13 cellular contexts compared by ENCODE assay signal in the genomic region with DNA sequence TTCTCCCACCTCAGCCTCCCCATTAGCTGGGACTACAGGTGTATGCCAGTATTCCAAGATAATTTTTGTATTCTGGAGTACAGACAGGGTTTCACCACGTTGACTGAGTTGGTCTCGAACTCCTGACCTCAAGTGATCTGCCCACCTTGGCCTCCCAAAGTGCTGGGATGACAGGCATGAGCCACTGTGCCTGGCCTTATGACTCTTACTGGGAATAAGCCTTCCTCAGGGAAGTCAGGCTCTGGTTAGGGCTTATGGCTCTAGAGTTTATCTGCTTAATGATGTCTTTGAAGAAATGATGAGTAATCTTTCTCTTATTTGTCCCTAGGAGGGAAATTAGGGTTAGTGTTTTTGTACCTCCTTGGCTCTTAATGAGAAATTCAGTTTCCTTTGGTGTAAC.
A peak's percentile ranks its signal among the peaks of the same experiment; 100 is the strongest.
DNase-seq lines count a peak whose midpoint lies in the region; ATAC-seq and TF ChIP-seq lines count a peak whose summit lies in the region.
"Had no signal": no experiment of that assay in that cellular context is flagged by ENCODE, and none has a peak within 500 bp of the region (broad histone marks: within the 10 kb centered on the region; RNA-seq: fewer than 3 reads in every experiment).

No MANE protein-coding gene starts in this region.

- H3K4me3 ChIP-seq in gastrocnemius medialis: no peak overlapping the region
- H3K4me3 ChIP-seq: tibial artery had no signal

- POLR2A ChIA-PET in activated CD4-positive, alpha-beta T cell treated with anti-CD3 and anti-CD28 coated beads, Interleukin-2, amount 10 ng/mL, durations not matched to agents 7 days and 5 days (lab: Charles Lee): no interaction called here

- H3K4me1 ChIP-seq in gastrocnemius medialis: peaks cover 0 to 17% of the 10 kb centered on the region in 2 donors

- H3K36me3 Mint-ChIP-seq in activated CD4-positive, alpha-beta T cell treated with anti-CD3 and anti-CD28 coated beads, Interleukin-2, amount 10 ng/mL, durations not matched to agents 7 days and 5 days (ENCODE audit: low read depth): peaks cover 4% of the 10 kb centered on the region
- H3K36me3 Mint-ChIP-seq in IgD-negative memory B cell: no peaks in the 10 kb centered on the region

- in situ Hi-C loops in gastrocnemius medialis (cut with MboI; ENCODE audit: low sequenced_read_pairs in 4 of 4): loop anchor here in 2 of 4 donors (10.0 to 25.0 kb wide), 2 partner anchors 314 to 326 kb away; partner anchors contain the start of gene LDLRAD4 (in 1 of the 2)

- H3K4me1 Mint-ChIP-seq in activated CD4-positive, alpha-beta T cell treated with anti-CD3 and anti-CD28 coated beads, Interleukin-2, amount 10 ng/mL, durations not matched to agents 7 days and 5 days: peaks cover 46% of the 10 kb centered on the region
- H3K4me1 Mint-ChIP-seq in IgD-negative memory B cell: peaks cover 16 to 31% (median 22%) of the 10 kb centered on the region in 3 donors

- DNase-seq in activated CD4-positive, alpha-beta T cell treated with anti-CD3 and anti-CD28 coated beads, Interleukin-2, amount 10 ng/mL, durations not matched to agents 7 days and 5 days: no peak
- DNase-seq in activated CD4-positive, alpha-beta T cell treated with anti-CD3 and anti-CD28 coated beads, Interleukin-2, amount 50 U/mL, for 4 hours: no peak
- DNase-seq in caudate nucleus (lab: John Stamatoyannopoulos, UW) (no peak), gastrocnemius medialis (no peak), NCI-H146 treated with DMSO at 0.1 percent for 48 hours (lab: John Stamatoyannopoulos, UW; ENCODE audit: unreplicated experiment) (no peak)
- no peak for DNase-seq in stimulated activated CD4-positive, alpha-beta T cell treated with anti-CD3 and anti-CD28 coated beads, Interleukin-4, amount 100 ng/mL, for 1 hour
- DNase-seq: erythroblast, left cardiac atrium, NCI-H1092, NCI-H226 had no signal

- no peaks in the 10 kb centered on the region for H3K36me3 ChIP-seq in gastrocnemius medialis

- intact Hi-C loops in gastrocnemius medialis (cut with DNase I; ENCODE audit: low total_unique reads): loop anchor here (10.0 kb wide), 2 partner anchors 104 to 254 kb away; no protein-coding TSS in a partner anchor

- TF ChIP-seq CTCF in gastrocnemius medialis (IDR thresholded peaks at IDR 0.05 in 4 of 5, conservative IDR thresholded peaks at IDR 0.05 in 1 of 5): no peak

- H3K27me3 Mint-ChIP-seq in activated CD4-positive, alpha-beta T cell treated with anti-CD3 and anti-CD28 coated beads, Interleukin-2, amount 10 ng/mL, durations not matched to agents 7 days and 5 days: no peaks in the 10 kb centered on the region
- H3K27me3 Mint-ChIP-seq in IgD-negative memory B cell: no peaks in the 10 kb centered on the region

- CTCF ChIA-PET in activated CD4-positive, alpha-beta T cell treated with anti-CD3 and anti-CD28 coated beads, Interleukin-2, amount 10 ng/mL, durations not matched to agents 7 days and 5 days (lab: Charles Lee): interaction anchor here (0.8 kb wide), 2 partner anchors 158 to 505 kb away, joined by 3 read pairs; no protein-coding TSS in a partner anchor

- H3K9me3 ChIP-seq in gastrocnemius medialis: no peaks in the 10 kb centered on the region
- H3K9me3 ChIP-seq: tibial artery had no signal

- H3K27me3 ChIP-seq in gastrocnemius medialis: no peaks in the 10 kb centered on the region
- H3K27me3 ChIP-seq: tibial artery had no signal

- TF ChIP-seq POLR2A in gastrocnemius medialis (IDR thresholded peaks at IDR 0.05): no peak

- peak overlapping the region; percentile 47 for H3K27ac Mint-ChIP-seq in activated CD4-positive, alpha-beta T cell treated with anti-CD3 and anti-CD28 coated beads, Interleukin-2, amount 10 ng/mL, durations not matched to agents 7 days and 5 days
- peak overlapping the region; percentile 3 to 87 (median 37) for H3K27ac Mint-ChIP-seq in IgD-negative memory B cell

- peak overlapping the region; percentile 44 for H3K27ac ChIP-seq in caudate nucleus (ENCODE audit: low read depth, low read length)
- H3K27ac ChIP-seq in gastrocnemius medialis: peak overlapping the region in 3 of 4 donors; percentile 1 to 36 (median 19)

- ATAC-seq in gastrocnemius medialis: no peak
- no peak for ATAC-seq in GM21825 (IDR thresholded peaks at IDR 0.05; ENCODE audit: unreplicated experiment)

- H3K4me3 Mint-ChIP-seq in activated CD4-positive, alpha-beta T cell treated with anti-CD3 and anti-CD28 coated beads, Interleukin-2, amount 10 ng/mL, durations not matched to agents 7 days and 5 days: peak overlapping the region; percentile 17
- H3K4me3 Mint-ChIP-seq in IgD-negative memory B cell: peak overlapping the region in 3 of 4 donors; percentile 0 to 82 (median 61)

- no peaks in the 10 kb centered on the region for H3K9me3 Mint-ChIP-seq in activated CD4-positive, alpha-beta T cell treated with anti-CD3 and anti-CD28 coated beads, Interleukin-2, amount 10 ng/mL, durations not matched to agents 7 days and 5 days
- no peaks in the 10 kb centered on the region for H3K9me3 Mint-ChIP-seq in IgD-negative memory B cell
